In genomic region chr5:151005975-151006576, GRCh38 we compare ENCODE assay signal across 10 cellular contexts. TPM values are rescaled to one million over a fixed set of nuclear protein-coding genes. Genes with fewer than 3 reads are reported as not detected.
DNase-seq lines count a peak whose midpoint lies in the region; ATAC-seq, FAIRE-seq and TF ChIP-seq lines count a peak whose summit lies in the region.
"Had no signal": no experiment of that assay in that cellular context is flagged by ENCODE, and none has a peak within 500 bp of the region (broad histone marks: within the 10 kb centered on the region; RNA-seq: fewer than 3 reads in every experiment).

No MANE protein-coding gene starts in this region.

- peak; percentile 69 for ATAC-seq in left lung
- ATAC-seq: stimulated activated naive CD8-positive, alpha-beta T cell treated with anti-CD3 and anti-CD28 coated beads, Interleukin-15, Interleukin-2, amounts not matched to agents 100 U/mL and 50 U/mL, for 24 hours had no signal

- H3K4me3 ChIP-seq in left lung, result no peak overlapping the region
- H3K4me3 ChIP-seq in spleen, result no peak overlapping the region
- no peak overlapping the region for H3K4me3 ChIP-seq in HAP-1

- 36 to 54% (median 44%) methylated on average over 7 of the region's 7 CpGs for WGBS in spleen, 5 donors

- no peaks in the 10 kb centered on the region for H3K9me3 ChIP-seq in left lung
- no peaks in the 10 kb centered on the region for H3K9me3 ChIP-seq in spleen
- no peaks in the 10 kb centered on the region for H3K9me3 ChIP-seq in HAP-1
- H3K9me3 ChIP-seq: neutrophil had no signal

- H3K36me3 ChIP-seq in left lung, result no peaks in the 10 kb centered on the region
- no peaks in the 10 kb centered on the region for H3K36me3 ChIP-seq in spleen
- no peaks in the 10 kb centered on the region for H3K36me3 ChIP-seq in HAP-1 (replicated peaks)
- H3K36me3 ChIP-seq: neutrophil had no signal

- in situ Hi-C loops in HAP-1 (cut with MboI; ENCODE audit: low sequenced_read_pairs), result no loop called here

- intact Hi-C loops in left lung (cut with DNase I), result no loop called here
- intact Hi-C loops in spleen (cut with DNase I; ENCODE audit: low total_unique reads), result no loop called here

- no peak for FAIRE-seq in RCC 7860 (lab: Jason Lieb, UNC)

- peak overlapping the region; percentile 38 for H3K27ac ChIP-seq in caudate nucleus (ENCODE audit: low read depth, low read length)
- H3K27ac ChIP-seq in left lung, result peak overlapping the region; percentile 72 to 77
- peak overlapping the region; percentile 42 to 84 (median 76) for H3K27ac ChIP-seq in spleen
- H3K27ac ChIP-seq: neutrophil had no signal

- TF ChIP-seq POLR2A in spleen (IDR thresholded peaks at IDR 0.05), result no peak

- DNase-seq in GOT3 (lab: John Stamatoyannopoulos, UW) (peak; percentile 33), caudate nucleus (lab: John Stamatoyannopoulos, UW) (no peak), left lung (peak in 1 of 2 donors; percentile 82), spleen (no peak), RPMI8226 (no peak), GDM1 (lab: John Stamatoyannopoulos, UW) (no peak), RCC 7860 (ENCODE audit: low spot score) (no peak), HAP-1 (ENCODE audit: low spot score in 2 of 2) (no peak)
- DNase-seq: stimulated activated naive CD8-positive, alpha-beta T cell treated with anti-CD3 and anti-CD28 coated beads, Interleukin-15, Interleukin-2, amounts not matched to agents 100 U/mL and 50 U/mL, for 24 hours had no signal

- TF ChIP-seq CTCF in left lung (IDR thresholded peaks at IDR 0.05) (no peak), spleen (IDR thresholded peaks at IDR 0.05 in 8 of 11, conservative IDR thresholded peaks at IDR 0.05 in 3 of 11) (no peak)

- peaks cover 19 to 39% of the 10 kb centered on the region in 2 donors for H3K4me1 ChIP-seq in left lung
- peaks cover 12 to 39% (median 23%) of the 10 kb centered on the region in 6 donors for H3K4me1 ChIP-seq in spleen
- H3K4me1 ChIP-seq in HAP-1, result no peaks in the 10 kb centered on the region

- H3K27me3 ChIP-seq in left lung (no peaks in the 10 kb centered on the region), spleen (replicated peaks in 1 of 7) (no peaks in the 10 kb centered on the region), HAP-1 (ENCODE audit: low read depth) (no peaks in the 10 kb centered on the region; the same call in 1 of the 2 replicates)
- H3K27me3 ChIP-seq: neutrophil had no signal

RNA-seq across cellular contexts. Expression of gene GPX3, which starts 14.3 kb away (rescaled TPM):
- total RNA-seq in left lung, result 100 to 1,000 TPM; 391 to 424 TPM
- total RNA-seq in spleen, result 100 to 1,000 TPM in 6 of 7 donors, 10 to 100 TPM in 1; 78.7 to 886 (median 416) TPM
- 100 to 1,000 TPM; 158 to 261 (median 256) TPM for polyA plus RNA-seq in spleen
